ENCODE assay signal across 9 cellular contexts in genomic region chr12:14664434-14665023, GRCh38. TPM values are rescaled to one million over a fixed set of nuclear protein-coding genes. Genes with fewer than 3 reads are reported as not detected.
DNase-seq lines count a peak whose midpoint lies in the region; ATAC-seq and TF ChIP-seq lines count a peak whose summit lies in the region.
"Had no signal": no experiment of that assay in that cellular context is flagged by ENCODE, and none has a peak within 500 bp of the region (broad histone marks: within the 10 kb centered on the region; RNA-seq: fewer than 3 reads in every experiment).

No MANE protein-coding gene starts in this region.

- POLR2A ChIA-PET in WTC11 (lab: Charles Lee) = interaction anchor here (0.7 kb wide), 1 partner anchor 1124 kb away, joined by 3 read pairs; no protein-coding TSS in a partner anchor

- TF ChIP-seq CTCF in CD14-positive monocyte (IDR thresholded peaks at IDR 0.05) (peak; percentile 67), GM13976 (IDR thresholded peaks at IDR 0.05; ENCODE audit: borderline replicate concordance, control extremely low read depth, extremely low read depth, insufficient read depth, missing control alignments) (peak; percentile 36), WTC11 (IDR thresholded peaks at IDR 0.05) (peak; percentile 26; the same call in 1 of the 2 replicates), foreskin keratinocyte (conservative IDR thresholded peaks at IDR 0.05) (peak; percentile 86)

- in situ Hi-C loops in GM13976 (cut with MboI; ENCODE audit: low sequenced_read_pairs, unreplicated experiment) = no loop called here

- H3K27ac Mint-ChIP-seq in CD14-positive monocyte (no peak overlapping the region), WTC11 (no peak overlapping the region)

- H3K4me1 Mint-ChIP-seq in CD14-positive monocyte (peaks cover 9% of the 10 kb centered on the region), WTC11 (peaks cover 20% of the 10 kb centered on the region)

- H3K27me3 ChIP-seq in foreskin keratinocyte = no peaks in the 10 kb centered on the region

- CTCF ChIA-PET in WTC11 (lab: Charles Lee) = interaction anchor here (0.7 to 3.0 kb wide), 8 partner anchors 7 to 92 kb away, joined by 3 to 15 read pairs (median 4); no protein-coding TSS in a partner anchor

- DNase-seq in CD14-positive monocyte (ENCODE audit: low spot score) = no peak
- DNase-seq in GM13976 (ENCODE audit: low spot score) = peak; percentile 52
- DNase-seq in NCI-H2029 (lab: John Stamatoyannopoulos, UW) = peak; percentile 38
- no peak for DNase-seq in WTC11 (ENCODE audit: low spot score)
- DNase-seq in foreskin keratinocyte = peak in 1 of 2 donors; percentile 44
- peak; percentile 59 for DNase-seq in renal cortical epithelial cell (ENCODE audit: low read depth)

- intact Hi-C loops in CD14-positive monocyte (cut with micrococcal nuclease) = loop anchor here in 1 of 2 donors (5.0 kb wide), 1 partner anchor 427 kb away; no protein-coding TSS in a partner anchor

- H3K36me3 Mint-ChIP-seq in CD14-positive monocyte = no peaks in the 10 kb centered on the region
- H3K36me3 Mint-ChIP-seq in WTC11 = no peaks in the 10 kb centered on the region

- ATAC-seq in WTC11 (0 out of 2 replicates have a peak, but pooled peaks have one; percentile 17), foreskin keratinocyte (peak; percentile 72), GM21723 (IDR thresholded peaks at IDR 0.05; ENCODE audit: unreplicated experiment) (no peak), GM21717 (IDR thresholded peaks at IDR 0.05; ENCODE audit: unreplicated experiment) (no peak)

- H3K9me3 Mint-ChIP-seq in CD14-positive monocyte (peaks cover 0 to 1% (median 0%) of the 10 kb centered on the region in 7 donors), WTC11 (peaks cover 7% of the 10 kb centered on the region)

- H3K4me1 ChIP-seq in foreskin keratinocyte = no peaks in the 10 kb centered on the region

- no peak overlapping the region for H3K27ac ChIP-seq in foreskin keratinocyte

- H3K27me3 Mint-ChIP-seq in CD14-positive monocyte (ENCODE audit: low read depth in 3 of 3) (peaks cover 2 to 21% (median 10%) of the 10 kb centered on the region in 3 donors), WTC11 (ENCODE audit: low read depth) (no peaks in the 10 kb centered on the region; the same call in 1 of the 2 replicates)

- H3K4me3 Mint-ChIP-seq in CD14-positive monocyte = no peak overlapping the region
- no peak overlapping the region for H3K4me3 Mint-ChIP-seq in WTC11

TF ChIP-seq in WTC11, 78 proteins besides CTCF, POLR2A, EP300 and RAD21:
- no peak for TF ChIP-seq ELF4 (CRISPR knock-in tag; IDR thresholded peaks at IDR 0.05; ENCODE audit: low read depth)
- peak; percentile 15; the same call in 1 of the 2 replicates for TF ChIP-seq HMGA2 (CRISPR knock-in tag; IDR thresholded peaks at IDR 0.05)

RNA-seq across cellular contexts. Expression of gene GUCY2C, which starts 31.9 kb away (rescaled TPM):
- polyA plus RNA-seq in CD14-positive monocyte = under 1 TPM; 0.10 to 0.14 TPM
- 3.4 to 4.3 TPM (median 3.9 TPM) in 3 replicates for total RNA-seq in WTC11 (2021)
- not detected in 2 replicates for total RNA-seq in foreskin keratinocyte
- not detected in 2 replicates for polyA plus RNA-seq in foreskin keratinocyte
- not detected in 2 replicates for total RNA-seq in renal cortical epithelial cell
- total RNA-seq: mononuclear cell had no signal

Comparison
In these comparisons a context has a peak if more than half of its experiments do, and no peak if none do; other contexts are left out.
1. DNase-seq: peak in GM13976 (single experiment), NCI-H2029 (single experiment) and renal cortical epithelial cell (single experiment); none in CD14-positive monocyte (single experiment) and WTC11 (single experiment).
2. CTCF ChIP-seq: peak in every context shown above with its lines; median percentile 86 in foreskin keratinocyte; 67 in CD14-positive monocyte; 36 in GM13976; 26 in WTC11.
3. ATAC-seq: peak in WTC11 (single experiment) and foreskin keratinocyte (single experiment); none in GM21723 (single experiment) and GM21717 (single experiment).